8 cellular contexts compared by ENCODE assay signal in genomic region chrX:107678957-107679740, GRCh38. TPM values are rescaled to one million over a fixed set of nuclear protein-coding genes. Genes with fewer than 3 reads are reported as not detected.
DNase-seq lines count a peak whose midpoint lies in the region; ATAC-seq and TF ChIP-seq lines count a peak whose summit lies in the region.

No MANE protein-coding gene starts in this region.

- H3K27ac ChIP-seq in hepatocyte, result peak overlapping the region; percentile 96

- H3K27ac Mint-ChIP-seq in activated naive CD4-positive, alpha-beta T cell treated with anti-CD3 and anti-CD28 coated beads, Interleukin-2, amount 10 ng/mL, durations not matched to agents 7 days and 5 days, result peak overlapping the region; percentile 87
- H3K27ac Mint-ChIP-seq in stimulated activated naive CD8-positive, alpha-beta T cell treated with anti-CD3 and anti-CD28 coated beads, Interleukin-15, Interleukin-2, amounts not matched to agents 100 ng/mL and 50 ng/mL, for 24 hours, result peak overlapping the region; percentile 81

- H3K4me1 Mint-ChIP-seq in activated naive CD4-positive, alpha-beta T cell treated with anti-CD3 and anti-CD28 coated beads, Interleukin-2, amount 10 ng/mL, durations not matched to agents 7 days and 5 days, result peaks cover 68% of the 10 kb centered on the region
- H3K4me1 Mint-ChIP-seq in stimulated activated naive CD8-positive, alpha-beta T cell treated with anti-CD3 and anti-CD28 coated beads, Interleukin-15, Interleukin-2, amounts not matched to agents 100 ng/mL and 50 ng/mL, for 24 hours (ENCODE audit: low read depth), result peaks cover 58% of the 10 kb centered on the region

- no peak for TF ChIP-seq CTCF in hepatocyte (IDR thresholded peaks at IDR 0.05; ENCODE audit: poor library complexity)

- H4K20me1 ChIP-seq in hepatocyte (ENCODE audit: insufficient read depth, poor library complexity, severe bottlenecking), result no peaks in the 10 kb centered on the region

- H3K4me3 ChIP-seq in hepatocyte, result no peak overlapping the region

- no peaks in the 10 kb centered on the region for H3K79me2 ChIP-seq in hepatocyte

- no peaks in the 10 kb centered on the region for H3K9me3 Mint-ChIP-seq in activated naive CD4-positive, alpha-beta T cell treated with anti-CD3 and anti-CD28 coated beads, Interleukin-2, amount 10 ng/mL, durations not matched to agents 7 days and 5 days
- H3K9me3 Mint-ChIP-seq in stimulated activated naive CD8-positive, alpha-beta T cell treated with anti-CD3 and anti-CD28 coated beads, Interleukin-15, Interleukin-2, amounts not matched to agents 100 ng/mL and 50 ng/mL, for 24 hours, result no peaks in the 10 kb centered on the region

- H3K4me3 Mint-ChIP-seq in activated naive CD4-positive, alpha-beta T cell treated with anti-CD3 and anti-CD28 coated beads, Interleukin-2, amount 10 ng/mL, durations not matched to agents 7 days and 5 days, result no peak overlapping the region
- no peak overlapping the region for H3K4me3 Mint-ChIP-seq in stimulated activated naive CD8-positive, alpha-beta T cell treated with anti-CD3 and anti-CD28 coated beads, Interleukin-15, Interleukin-2, amounts not matched to agents 100 ng/mL and 50 ng/mL, for 24 hours

- H3K4me1 ChIP-seq in hepatocyte (ENCODE audit: insufficient read depth), result peaks cover 46% of the 10 kb centered on the region

- no peaks in the 10 kb centered on the region for H3K9me2 ChIP-seq in hepatocyte (replicated peaks; ENCODE audit: insufficient read depth)

- H3K4me2 ChIP-seq in hepatocyte, result no peak overlapping the region

- WGBS in hepatocyte (ENCODE audit: low lambda C conversion rate, missing lambda C conversion rate), result 86% methylated on average over 8 of the region's 8 CpGs

- DNase-seq in RPMI8226 (peak; percentile 61), hepatocyte (ENCODE audit: low spot score) (peak; percentile 54), AG08396 (ENCODE audit: low spot score) (no peak)
- DNase-seq in activated naive CD4-positive, alpha-beta T cell treated with anti-CD3 and anti-CD28 coated beads, Interleukin-2, amount 10 ng/mL, durations not matched to agents 7 days and 5 days, result peak; percentile 86

- H3K27me3 ChIP-seq in hepatocyte, result no peaks in the 10 kb centered on the region

- peaks cover 4% of the 10 kb centered on the region for H3K27me3 Mint-ChIP-seq in activated naive CD4-positive, alpha-beta T cell treated with anti-CD3 and anti-CD28 coated beads, Interleukin-2, amount 10 ng/mL, durations not matched to agents 7 days and 5 days
- no peaks in the 10 kb centered on the region for H3K27me3 Mint-ChIP-seq in stimulated activated naive CD8-positive, alpha-beta T cell treated with anti-CD3 and anti-CD28 coated beads, Interleukin-15, Interleukin-2, amounts not matched to agents 100 ng/mL and 50 ng/mL, for 24 hours

- no peak overlapping the region for H2AFZ ChIP-seq in hepatocyte

- H3K9me3 ChIP-seq in hepatocyte (ENCODE audit: low read depth), result no peaks in the 10 kb centered on the region

- CTCF ChIA-PET in activated naive CD4-positive, alpha-beta T cell treated with anti-CD3 and anti-CD28 coated beads, Interleukin-2, amount 10 ng/mL, durations not matched to agents 7 days and 5 days (lab: Charles Lee), result interaction anchor here (13.2 kb wide), 1 partner anchor 36 kb away, joined by 278 read pairs; no protein-coding TSS in a partner anchor

- peaks cover 6% of the 10 kb centered on the region for H3K36me3 Mint-ChIP-seq in activated naive CD4-positive, alpha-beta T cell treated with anti-CD3 and anti-CD28 coated beads, Interleukin-2, amount 10 ng/mL, durations not matched to agents 7 days and 5 days
- no peaks in the 10 kb centered on the region for H3K36me3 Mint-ChIP-seq in stimulated activated naive CD8-positive, alpha-beta T cell treated with anti-CD3 and anti-CD28 coated beads, Interleukin-15, Interleukin-2, amounts not matched to agents 100 ng/mL and 50 ng/mL, for 24 hours (ENCODE audit: low read depth)

- no peaks in the 10 kb centered on the region for H3K36me3 ChIP-seq in hepatocyte (replicated peaks; ENCODE audit: insufficient read depth, low read depth)

- peak; percentile 33 for ATAC-seq in GM19035 (IDR thresholded peaks at IDR 0.05; ENCODE audit: unreplicated experiment)
- no peak for ATAC-seq in HG02852 (IDR thresholded peaks at IDR 0.05; ENCODE audit: unreplicated experiment)
- ATAC-seq in HG03457 (IDR thresholded peaks at IDR 0.05; ENCODE audit: unreplicated experiment), result no peak

RNA-seq across cellular contexts. Expression of gene PRPS1, which starts 50.8 kb away (rescaled TPM):
- total RNA-seq in hepatocyte, result 59.2 and 68.4 TPM in 2 replicates
- 38.7 and 41.1 TPM in 2 replicates for polyA plus RNA-seq in hepatocyte
